In genomic region chr19:15197275-15198005, GRCh38 we compare ENCODE assay signal across 12 cellular contexts. TPM values are rescaled to one million over a fixed set of nuclear protein-coding genes. Genes with fewer than 3 reads are reported as not detected.
A peak's percentile ranks its signal among the peaks of the same experiment; 100 is the strongest.
DNase-seq lines count a peak whose midpoint lies in the region; ATAC-seq and TF ChIP-seq lines count a peak whose summit lies in the region.
"Had no signal": no experiment of that assay in that cellular context is flagged by ENCODE, and none has a peak within 500 bp of the region (broad histone marks: within the 10 kb centered on the region; RNA-seq: fewer than 3 reads in every experiment).

No MANE protein-coding gene starts in this region.

- TF ChIP-seq POLR2A in body of pancreas (IDR thresholded peaks at IDR 0.05), result no peak

- H3K4me1 ChIP-seq in Loucy (ENCODE audit: insufficient read depth, low read length, poor library complexity, severe bottlenecking), result peaks cover 10% of the 10 kb centered on the region
- peaks cover 28% of the 10 kb centered on the region for H3K4me1 ChIP-seq in body of pancreas
- H3K4me1 ChIP-seq in osteoblast (ENCODE audit: insufficient read depth, low read length), result peaks cover 23% of the 10 kb centered on the region
- H3K4me1 ChIP-seq in trophoblast cell (ENCODE audit: control insufficient read depth in 1 of 2, insufficient read depth in 2 of 2, low read length in 2 of 2), result peaks cover 0 to 13% of the 10 kb centered on the region in 2 experiments
- H3K4me1 ChIP-seq: pancreas had no signal

- no peak overlapping the region for H3K23ac ChIP-seq in trophoblast cell (ENCODE audit: low read length)

- H3K27ac ChIP-seq in body of pancreas (peak overlapping the region; percentile 78 to 86 (median 83)), osteoblast (ENCODE audit: low read depth, low read length) (peak overlapping the region; percentile 15), trophoblast cell (ENCODE audit: low read depth, low read length) (no peak overlapping the region)

- H3K9me3 ChIP-seq in Loucy (ENCODE audit: insufficient read depth, low read depth, low read length) (no peaks in the 10 kb centered on the region), body of pancreas (no peaks in the 10 kb centered on the region), osteoblast (ENCODE audit: low read depth, low read length) (no peaks in the 10 kb centered on the region), trophoblast cell (ENCODE audit: insufficient read depth, low read depth, low read length) (peaks cover 3% of the 10 kb centered on the region)
- H3K9me3 ChIP-seq: pancreas, uterus had no signal

- H3K4me3 Mint-ChIP-seq in natural killer cell, result no peak overlapping the region

- DNase-seq in EH (ENCODE audit: low read depth) (peak; percentile 57), body of pancreas (peak in 3 of 4 donors; percentile 24 to 36 (median 33)), osteoblast (ENCODE audit: insufficient read length, low spot score, missing footprints) (peak; percentile 88), trophoblast cell (no peak), natural killer cell (no peak), left lobe of liver (ENCODE audit: low spot score) (no peak)
- DNase-seq: activated CD4-positive, alpha-beta T cell treated with anti-CD3 and anti-CD28 coated beads, Interleukin-2, amount 50 U/mL, for 1 hour; NCI-H1694; SIG-M5; uterus had no signal

- H3K14ac ChIP-seq in trophoblast cell (ENCODE audit: low read length), result no peak overlapping the region

- peaks cover 6% of the 10 kb centered on the region for H3K79me1 ChIP-seq in trophoblast cell (ENCODE audit: low read length)

- H2AK5ac ChIP-seq in trophoblast cell (ENCODE audit: low read length), result no peak overlapping the region

- no peak overlapping the region for H2BK5ac ChIP-seq in trophoblast cell (ENCODE audit: low read depth, low read length, poor library complexity)

- H3K36me3 ChIP-seq in Loucy (ENCODE audit: insufficient read depth, low read length) (no peaks in the 10 kb centered on the region), body of pancreas (replicated peaks in 1 of 2; ENCODE audit: insufficient read depth in 1 of 2, low read depth in 2 of 2) (no peaks in the 10 kb centered on the region), osteoblast (ENCODE audit: insufficient read depth, low read length) (peaks cover 25% of the 10 kb centered on the region), trophoblast cell (ENCODE audit: control insufficient read depth in 1 of 2, insufficient read depth in 2 of 2, low read length in 2 of 2) (peaks cover 16 to 21% of the 10 kb centered on the region in 2 experiments)
- H3K36me3 ChIP-seq: pancreas, uterus had no signal

- no peak overlapping the region for H4K12ac ChIP-seq in trophoblast cell (ENCODE audit: low read depth, low read length)

- H3K9ac ChIP-seq in Loucy (ENCODE audit: low read depth, low read length, poor library complexity, severe bottlenecking), result no peak overlapping the region
- no peak overlapping the region for H3K9ac ChIP-seq in trophoblast cell (ENCODE audit: low read length)

- no peak overlapping the region for H4K91ac ChIP-seq in trophoblast cell (ENCODE audit: low read depth, low read length)

- no peak overlapping the region for H3K4ac ChIP-seq in trophoblast cell (ENCODE audit: low read depth, low read length)

- 9 to 18% methylated on average over 6 to 13 of the region's 15 CpGs for whole genome bisulfite sequencing in body of pancreas, 2 donors
- WGBS in trophoblast cell (ENCODE audit: extremely low coverage, insufficient coverage, insufficient read length), result no CpG with 5 or more reads among the region's 15 CpGs

- H3K79me2 ChIP-seq in Loucy (ENCODE audit: insufficient read depth, low read length) (no peaks in the 10 kb centered on the region), osteoblast (ENCODE audit: insufficient read depth, low read length) (peaks cover 30% of the 10 kb centered on the region), trophoblast cell (ENCODE audit: control insufficient read depth, insufficient read depth, low read length, poor library complexity) (peaks cover 4% of the 10 kb centered on the region)

- H3K18ac ChIP-seq in trophoblast cell (ENCODE audit: low read length), result no peak overlapping the region

- H2BK12ac ChIP-seq in trophoblast cell (ENCODE audit: low read length), result no peak overlapping the region

- no peak overlapping the region for H3K27ac Mint-ChIP-seq in natural killer cell

- H3K9me3 Mint-ChIP-seq in natural killer cell, result no peaks in the 10 kb centered on the region

- peaks cover 37 to 53% of the 10 kb centered on the region in 2 donors for H3K27me3 Mint-ChIP-seq in natural killer cell (ENCODE audit: low read depth in 2 of 2)

- no peaks in the 10 kb centered on the region for H3F3A ChIP-seq in Loucy (ENCODE audit: low read depth)

- H2AFZ ChIP-seq in Loucy (ENCODE audit: low read length) (peak overlapping the region; percentile 23; the same call in 1 of the 2 replicates), osteoblast (ENCODE audit: low read length) (no peak overlapping the region), trophoblast cell (ENCODE audit: insufficient read depth, low read length, poor library complexity) (no peak overlapping the region)

- intact Hi-C loops in body of pancreas (cut with DNase I) (no loop called here), natural killer cell (cut with micrococcal nuclease) (no loop called here)

- H3K4me3 ChIP-seq in Loucy (ENCODE audit: low read length, poor library complexity, severe bottlenecking), result peak overlapping the region; percentile 27
- H3K4me3 ChIP-seq in body of pancreas, result no peak overlapping the region
- H3K4me3 ChIP-seq in osteoblast (ENCODE audit: insufficient read depth, low read length), result no peak overlapping the region
- H3K4me3 ChIP-seq in trophoblast cell (ENCODE audit: low read depth, low read length), result no peak overlapping the region
- H3K4me3 ChIP-seq: pancreas, uterus had no signal

- no peak overlapping the region for H4K8ac ChIP-seq in trophoblast cell (ENCODE audit: low read depth, low read length)

- H4K20me1 ChIP-seq in Loucy (ENCODE audit: insufficient read depth, low read length, poor library complexity, severe bottlenecking), result no peaks in the 10 kb centered on the region
- peaks cover 17% of the 10 kb centered on the region for H4K20me1 ChIP-seq in osteoblast (ENCODE audit: insufficient read depth, low read length)

- no peak overlapping the region for H2BK120ac ChIP-seq in trophoblast cell (ENCODE audit: insufficient read depth, low read length, poor library complexity)

- ATAC-seq in body of pancreas (no peak), natural killer cell (no peak), left lobe of liver (no peak)
- ATAC-seq: pancreas had no signal

- no peak for TF ChIP-seq CTCF in Loucy (conservative IDR thresholded peaks at IDR 0.05; ENCODE audit: low read length)
- TF ChIP-seq CTCF in body of pancreas (IDR thresholded peaks at IDR 0.05), result no peak
- no peak for TF ChIP-seq CTCF in osteoblast (IDR thresholded peaks at IDR 0.05; ENCODE audit: extremely low read depth, low read depth, low read length)
- TF ChIP-seq CTCF in natural killer cell (IDR thresholded peaks at IDR 0.05), result no peak

- no peaks in the 10 kb centered on the region for H3K36me3 Mint-ChIP-seq in natural killer cell

- no peaks in the 10 kb centered on the region for H3K27me3 ChIP-seq in Loucy (ENCODE audit: insufficient read depth, low read length, poor library complexity, severe bottlenecking)
- H3K27me3 ChIP-seq in body of pancreas, result no peaks in the 10 kb centered on the region
- H3K27me3 ChIP-seq in osteoblast (ENCODE audit: insufficient read depth, low read length), result no peaks in the 10 kb centered on the region
- H3K27me3 ChIP-seq in trophoblast cell (ENCODE audit: insufficient read depth, low read length), result no peaks in the 10 kb centered on the region
- H3K27me3 ChIP-seq: pancreas, uterus had no signal

- peaks cover 10 to 11% of the 10 kb centered on the region in 2 donors for H3K4me1 Mint-ChIP-seq in natural killer cell

- no peaks in the 10 kb centered on the region for H3K9me2 ChIP-seq in Loucy (replicated peaks; ENCODE audit: low read depth, low read length)

- peak overlapping the region; percentile 55 for H3K4me2 ChIP-seq in Loucy (ENCODE audit: low read depth, low read length, poor library complexity, severe bottlenecking)
- no peak overlapping the region for H3K4me2 ChIP-seq in osteoblast (ENCODE audit: insufficient read depth, low read length)
- H3K4me2 ChIP-seq in trophoblast cell (ENCODE audit: low read length), result no peak overlapping the region

RNA-seq across cellular contexts. Expression of gene NOTCH3, which starts 3.4 kb away (rescaled TPM):
- total RNA-seq in body of pancreas (10 to 100 TPM; 20.2 to 33.9 TPM), osteoblast (49.8 and 51.8 TPM in 2 replicates), natural killer cell (under 1 TPM in 2 of 3 donors, not detected in 1; 0.25 to 0.26 TPM), left lobe of liver (4.6 TPM)
- polyA plus RNA-seq in trophoblast cell (2013), result 34.4 and 37.9 TPM in 2 replicates

RNA-seq across cellular contexts. Expression of gene EPHX3, which starts 34.8 kb away (rescaled TPM):
- total RNA-seq in body of pancreas (not detected), osteoblast (0.29 TPM in 1 of 2 replicates, not detected in the other), natural killer cell (not detected), left lobe of liver (0.15 TPM)
- polyA plus RNA-seq in trophoblast cell (2013), result 4.4 and 4.7 TPM in 2 replicates

Comparison
In these comparisons a context has a peak if more than half of its experiments do, and no peak if none do; other contexts are left out.
1. DNase-seq: peak in EH (single experiment), body of pancreas (3 of 4) and osteoblast (single experiment); none in trophoblast cell (0 of 2), natural killer cell (single experiment) and left lobe of liver (single experiment).